ENCODE assay signal across 8 cellular contexts in genomic region chr15:67085818-67086649, GRCh38. TPM values are rescaled to one million over a fixed set of nuclear protein-coding genes. Genes with fewer than 3 reads are reported as not detected.
DNase-seq lines count a peak whose midpoint lies in the region; ATAC-seq and TF ChIP-seq lines count a peak whose summit lies in the region.

No MANE protein-coding gene starts in this region.

- peak; percentile 98 for DNase-seq in GM12865 (ENCODE audit: low read depth)
- DNase-seq in LHCN-M2 (ENCODE audit: low read depth), result peak; percentile 73
- DNase-seq in astrocyte of the hippocampus (ENCODE audit: low read depth, low spot score), result peak; percentile 93
- DNase-seq in natural killer cell treated with Interleukin-12 subunit alpha and Interleukin-12 subunit beta and Interleukin-15 and Interleukin-18, amount 100 ng/mL, for 72 hours (ENCODE audit: low spot score), result peak; percentile 79
- no peak for DNase-seq in central memory CD4-positive, alpha-beta T cell
- DNase-seq in NCI-H526 (lab: John Stamatoyannopoulos, UW), result no peak
- DNase-seq in glutamatergic neuron, result no peak

- peak; percentile 50 for ATAC-seq in GM21526 (IDR thresholded peaks at IDR 0.05; ENCODE audit: low FRiP score, unreplicated experiment)
- peak; percentile 86 to 89 for ATAC-seq in natural killer cell treated with Interleukin-12 subunit alpha and Interleukin-12 subunit beta and Interleukin-15 and Interleukin-18, amount 100 ng/mL, for 72 hours

- peaks cover 0 to 2% of the 10 kb centered on the region in 2 donors for H3K27me3 Mint-ChIP-seq in natural killer cell treated with Interleukin-12 subunit alpha and Interleukin-12 subunit beta and Interleukin-15 and Interleukin-18, amount 100 ng/mL, for 72 hours
- no peaks in the 10 kb centered on the region for H3K27me3 Mint-ChIP-seq in glutamatergic neuron (ENCODE audit: unreplicated experiment)

- peaks cover 84 to 97% of the 10 kb centered on the region in 2 donors for H3K4me1 Mint-ChIP-seq in natural killer cell treated with Interleukin-12 subunit alpha and Interleukin-12 subunit beta and Interleukin-15 and Interleukin-18, amount 100 ng/mL, for 72 hours (ENCODE audit: low read depth in 2 of 2)
- H3K4me1 Mint-ChIP-seq in glutamatergic neuron (ENCODE audit: low read depth, unreplicated experiment), result peaks cover 29% of the 10 kb centered on the region

- H3K4me3 Mint-ChIP-seq in natural killer cell treated with Interleukin-12 subunit alpha and Interleukin-12 subunit beta and Interleukin-15 and Interleukin-18, amount 100 ng/mL, for 72 hours, result peak overlapping the region; percentile 83
- no peak overlapping the region for H3K4me3 Mint-ChIP-seq in glutamatergic neuron (ENCODE audit: unreplicated experiment)

- H3K9me3 Mint-ChIP-seq in natural killer cell treated with Interleukin-12 subunit alpha and Interleukin-12 subunit beta and Interleukin-15 and Interleukin-18, amount 100 ng/mL, for 72 hours, result no peaks in the 10 kb centered on the region
- H3K9me3 Mint-ChIP-seq in glutamatergic neuron (ENCODE audit: unreplicated experiment), result peaks cover 1% of the 10 kb centered on the region

- H3K27ac Mint-ChIP-seq in natural killer cell treated with Interleukin-12 subunit alpha and Interleukin-12 subunit beta and Interleukin-15 and Interleukin-18, amount 100 ng/mL, for 72 hours, result peak overlapping the region; percentile 77 to 78
- no peak overlapping the region for H3K27ac Mint-ChIP-seq in glutamatergic neuron (ENCODE audit: unreplicated experiment)

- TF ChIP-seq CTCF in GM12865 (IDR thresholded peaks at IDR 0.05; ENCODE audit: insufficient read depth, low read depth, low read length, missing control alignments), result no peak
- TF ChIP-seq CTCF in glutamatergic neuron (IDR thresholded peaks at IDR 0.05; ENCODE audit: partially characterized antibody, unreplicated experiment), result no peak

- H3K36me3 Mint-ChIP-seq in natural killer cell treated with Interleukin-12 subunit alpha and Interleukin-12 subunit beta and Interleukin-15 and Interleukin-18, amount 100 ng/mL, for 72 hours, result peaks cover 4% of the 10 kb centered on the region
- H3K36me3 Mint-ChIP-seq in glutamatergic neuron (ENCODE audit: unreplicated experiment), result no peaks in the 10 kb centered on the region

- no peak overlapping the region for H3K4me3 ChIP-seq in GM12865 (ENCODE audit: low read depth, low read length)

RNA-seq across cellular contexts. Expression of gene SMAD3, which starts 20.6 kb away (rescaled TPM):
- 18.2 and 35.4 TPM in 2 replicates for total RNA-seq in LHCN-M2 (2014; rRNA removed)
- polyA plus RNA-seq in LHCN-M2 (2012), result 43.2 TPM
- total RNA-seq in natural killer cell treated with Interleukin-12 subunit alpha and Interleukin-12 subunit beta and Interleukin-15 and Interleukin-18, amount 100 ng/mL, for 72 hours, result 10 to 100 TPM; 13.5 to 47.4 TPM
- 5.0 TPM for total RNA-seq in glutamatergic neuron (ENCODE audit: unreplicated experiment)

Comparison
In these comparisons a context has a peak if more than half of its experiments do, and no peak if none do; other contexts are left out.
1. DNase-seq: peak in GM12865 (single experiment), LHCN-M2 (single experiment), astrocyte of the hippocampus (single experiment) and natural killer cell treated with Interleukin-12 subunit alpha and Interleukin-12 subunit beta and Interleukin-15 and Interleukin-18, amount 100 ng/mL, for 72 hours (single experiment); none in central memory CD4-positive, alpha-beta T cell (single experiment), NCI-H526 (0 of 2) and glutamatergic neuron (single experiment).